ENCODE assay signal across 9 cellular contexts in genomic region chr20:51531712-51532456, GRCh38. TPM values are rescaled to one million over a fixed set of nuclear protein-coding genes. Genes with fewer than 3 reads are reported as not detected.
DNase-seq lines count a peak whose midpoint lies in the region; ATAC-seq, FAIRE-seq and TF ChIP-seq lines count a peak whose summit lies in the region.
"Had no signal": no experiment of that assay in that cellular context is flagged by ENCODE, and none has a peak within 500 bp of the region (broad histone marks: within the 10 kb centered on the region; RNA-seq: fewer than 3 reads in every experiment).

No MANE protein-coding gene starts in this region.

- H3K27ac ChIP-seq in stomach smooth muscle (ENCODE audit: low read length) = peak overlapping the region; percentile 49

- H3K27me3 ChIP-seq in stomach smooth muscle (ENCODE audit: control insufficient read depth in 1 of 2, insufficient read depth in 2 of 2, low read length in 2 of 2) = no peaks in the 10 kb centered on the region

- H3K4me1 ChIP-seq in stomach smooth muscle (ENCODE audit: control insufficient read depth, insufficient read depth, low read length) = peaks cover 6% of the 10 kb centered on the region

- H3K9me3 ChIP-seq in stomach smooth muscle (ENCODE audit: control insufficient read depth in 2 of 2, low read length in 2 of 2) = no peaks in the 10 kb centered on the region

- no peak for DNase-seq in activated T-cell treated with anti-CD3 and anti-CD28 coated beads, Interleukin-2, amount 50 U/mL, for 24 hours
- no peak for DNase-seq in activated T-cell treated with anti-CD3 and anti-CD28 coated beads, Interleukin-2, amount 50 U/mL, for 1 hour
- DNase-seq in immature natural killer cell (no peak), D721Med (ENCODE audit: insufficient read length, low spot score) (no peak)
- DNase-seq: NCI-H1930 had no signal

- FAIRE-seq in D721Med (lab: Jason Lieb, UNC) = no peak

- no peaks in the 10 kb centered on the region for H3K36me3 ChIP-seq in stomach smooth muscle (ENCODE audit: control insufficient read depth in 2 of 2, insufficient read depth in 2 of 2, low read length in 2 of 2)

- no peaks in the 10 kb centered on the region for H3K27me3 Mint-ChIP-seq in activated T-cell treated with anti-CD3 and anti-CD28 coated beads, Interleukin-2, amount 50 U/mL, for 24 hours
- H3K27me3 Mint-ChIP-seq in activated T-helper 17 cell treated with anti-CD3 and anti-CD28 coated beads, Interleukin-2, amount 50 U/mL, for 72 hours = no peaks in the 10 kb centered on the region
- H3K27me3 Mint-ChIP-seq in immature natural killer cell (ENCODE audit: low read depth in 3 of 3) = peaks cover 5 to 33% (median 8%) of the 10 kb centered on the region in 3 donors

- no peak for TF ChIP-seq CTCF in D721Med (IDR thresholded peaks at IDR 0.05; ENCODE audit: insufficient read depth, missing control alignments)

- peak overlapping the region; percentile 84 for H3K4me3 Mint-ChIP-seq in activated T-cell treated with anti-CD3 and anti-CD28 coated beads, Interleukin-2, amount 50 U/mL, for 24 hours
- H3K4me3 Mint-ChIP-seq in activated T-helper 17 cell treated with anti-CD3 and anti-CD28 coated beads, Interleukin-2, amount 50 U/mL, for 72 hours = peak overlapping the region; percentile 88
- H3K4me3 Mint-ChIP-seq in immature natural killer cell = peak overlapping the region; percentile 61 to 100 (median 84)

- peak overlapping the region in 1 of 2 donors; percentile 56 for H3K9ac ChIP-seq in stomach smooth muscle (ENCODE audit: low read length in 2 of 2)

- H3K4me1 Mint-ChIP-seq in activated T-cell treated with anti-CD3 and anti-CD28 coated beads, Interleukin-2, amount 50 U/mL, for 24 hours (ENCODE audit: low read depth) = peaks cover 97% of the 10 kb centered on the region
- H3K4me1 Mint-ChIP-seq in activated T-helper 17 cell treated with anti-CD3 and anti-CD28 coated beads, Interleukin-2, amount 50 U/mL, for 72 hours = peaks cover 74% of the 10 kb centered on the region
- peaks cover 100% of the 10 kb centered on the region in 2 donors for H3K4me1 Mint-ChIP-seq in immature natural killer cell

- no peaks in the 10 kb centered on the region for H3K9me3 Mint-ChIP-seq in activated T-cell treated with anti-CD3 and anti-CD28 coated beads, Interleukin-2, amount 50 U/mL, for 24 hours
- H3K9me3 Mint-ChIP-seq in activated T-helper 17 cell treated with anti-CD3 and anti-CD28 coated beads, Interleukin-2, amount 50 U/mL, for 72 hours = no peaks in the 10 kb centered on the region
- no peaks in the 10 kb centered on the region for H3K9me3 Mint-ChIP-seq in immature natural killer cell

- peaks cover 74% of the 10 kb centered on the region for H3K36me3 Mint-ChIP-seq in activated T-cell treated with anti-CD3 and anti-CD28 coated beads, Interleukin-2, amount 50 U/mL, for 24 hours (ENCODE audit: low read depth)
- peaks cover 69% of the 10 kb centered on the region for H3K36me3 Mint-ChIP-seq in activated T-helper 17 cell treated with anti-CD3 and anti-CD28 coated beads, Interleukin-2, amount 50 U/mL, for 72 hours (ENCODE audit: low read depth)
- peaks cover 4 to 29% (median 18%) of the 10 kb centered on the region in 3 donors for H3K36me3 Mint-ChIP-seq in immature natural killer cell

- ATAC-seq in activated T-helper 17 cell treated with anti-CD3 and anti-CD28 coated beads, Interleukin-2, amount 50 U/mL, for 72 hours (replicated peaks) = no peak
- ATAC-seq in HG03378 (IDR thresholded peaks at IDR 0.05; ENCODE audit: unreplicated experiment) (no peak), HG02588 (IDR thresholded peaks at IDR 0.05; ENCODE audit: unreplicated experiment) (no peak)

- peak overlapping the region; percentile 100 for H3K27ac Mint-ChIP-seq in activated T-cell treated with anti-CD3 and anti-CD28 coated beads, Interleukin-2, amount 50 U/mL, for 24 hours
- peak overlapping the region; percentile 99 for H3K27ac Mint-ChIP-seq in activated T-helper 17 cell treated with anti-CD3 and anti-CD28 coated beads, Interleukin-2, amount 50 U/mL, for 72 hours
- H3K27ac Mint-ChIP-seq in immature natural killer cell = peak overlapping the region; percentile 95 to 100 (median 100)

- H3K4me3 ChIP-seq in stomach smooth muscle (ENCODE audit: low read length in 2 of 2) = peak overlapping the region in 1 of 2 donors; percentile 17

RNA-seq across cellular contexts. Expression of gene NFATC2, which starts 10.6 kb away (rescaled TPM):
- 10 to 100 TPM; 29.4 to 41.1 TPM for total RNA-seq in activated T-helper 17 cell treated with anti-CD3 and anti-CD28 coated beads, Interleukin-2, amount 50 U/mL, for 72 hours
- 100 to 1,000 TPM in 1 of 3 donors, 10 to 100 TPM in 2; 14.5 to 101 (median 21.3) TPM for polyA plus RNA-seq in immature natural killer cell
